In genomic region chr16:85888405-85889331, GRCh38 we compare ENCODE assay signal across 8 cellular contexts. TPM values are rescaled to one million over a fixed set of nuclear protein-coding genes. Genes with fewer than 3 reads are reported as not detected.
DNase-seq lines count a peak whose midpoint lies in the region; ATAC-seq and TF ChIP-seq lines count a peak whose summit lies in the region.

No MANE protein-coding gene starts in this region.

- H3K36me3 Mint-ChIP-seq in CD14-positive monocyte, result no peaks in the 10 kb centered on the region
- H3K36me3 Mint-ChIP-seq in T-helper 2 cell treated with Interferon-gamma antibody and Interleukin-4, amounts not matched to agents 5 μg/mL and 100 μg/mL, for 36 hours (ENCODE audit: low read depth), result no peaks in the 10 kb centered on the region

- H3K4me1 ChIP-seq in colonic mucosa, result peaks cover 4% of the 10 kb centered on the region

- H3K4me3 ChIP-seq in colonic mucosa, result no peak overlapping the region

- no peaks in the 10 kb centered on the region for H3K27me3 ChIP-seq in colonic mucosa

- peaks cover 11 to 13% (median 12%) of the 10 kb centered on the region in 3 donors for H3K27me3 Mint-ChIP-seq in CD14-positive monocyte (ENCODE audit: low read depth in 3 of 3)
- peaks cover 29% of the 10 kb centered on the region for H3K27me3 Mint-ChIP-seq in T-helper 2 cell treated with Interferon-gamma antibody and Interleukin-4, amounts not matched to agents 5 μg/mL and 100 μg/mL, for 36 hours (ENCODE audit: low read depth)

- H3K9me3 ChIP-seq in colonic mucosa, result no peaks in the 10 kb centered on the region

- peak; percentile 87 for ATAC-seq in GM19035 (IDR thresholded peaks at IDR 0.05; ENCODE audit: unreplicated experiment)
- ATAC-seq in HG03103 (IDR thresholded peaks at IDR 0.05; ENCODE audit: low read depth, unreplicated experiment), result peak; percentile 84

- no peak overlapping the region for H3K9ac ChIP-seq in colonic mucosa (ENCODE audit: low read depth in 2 of 2, low read length in 2 of 2)

- H3K36me3 ChIP-seq in colonic mucosa, result no peaks in the 10 kb centered on the region

- peaks cover 0 to 2% (median 0%) of the 10 kb centered on the region in 7 donors for H3K9me3 Mint-ChIP-seq in CD14-positive monocyte
- no peaks in the 10 kb centered on the region for H3K9me3 Mint-ChIP-seq in T-helper 2 cell treated with Interferon-gamma antibody and Interleukin-4, amounts not matched to agents 5 μg/mL and 100 μg/mL, for 36 hours

- peaks cover 30% of the 10 kb centered on the region for H3K4me1 Mint-ChIP-seq in CD14-positive monocyte
- H3K4me1 Mint-ChIP-seq in T-helper 2 cell treated with Interferon-gamma antibody and Interleukin-4, amounts not matched to agents 5 μg/mL and 100 μg/mL, for 36 hours (ENCODE audit: low read depth), result peaks cover 11% of the 10 kb centered on the region

- no peak for TF ChIP-seq CTCF in CD14-positive monocyte (IDR thresholded peaks at IDR 0.05)
- TF ChIP-seq CTCF in colonic mucosa (IDR thresholded peaks at IDR 0.05), result no peak

- intact Hi-C loops in CD14-positive monocyte (cut with micrococcal nuclease) (no loop called here), colonic mucosa (cut with DNase I) (no loop called here)

- H3K4me3 Mint-ChIP-seq in CD14-positive monocyte, result peak overlapping the region; percentile 20 to 39
- no peak overlapping the region for H3K4me3 Mint-ChIP-seq in T-helper 2 cell treated with Interferon-gamma antibody and Interleukin-4, amounts not matched to agents 5 μg/mL and 100 μg/mL, for 36 hours

- H3K27ac Mint-ChIP-seq in CD14-positive monocyte, result peak overlapping the region; percentile 81 to 94 (median 92)
- peak overlapping the region; percentile 8 for H3K27ac Mint-ChIP-seq in T-helper 2 cell treated with Interferon-gamma antibody and Interleukin-4, amounts not matched to agents 5 μg/mL and 100 μg/mL, for 36 hours

- H3K27ac ChIP-seq in colonic mucosa, result no peak overlapping the region

- DNase-seq in CD14-positive monocyte (ENCODE audit: low spot score) (peak; percentile 62), islet precursor cell (peak; percentile 58), anterior cingulate cortex (lab: John Stamatoyannopoulos, UW) (no peak), colonic mucosa (no peak), NCI-H146 (lab: John Stamatoyannopoulos, UW) (no peak)
- peak; percentile 66 for DNase-seq in T-helper 2 cell treated with Interferon-gamma antibody and Interleukin-4, amounts not matched to agents 5 μg/mL and 100 μg/mL, for 36 hours (ENCODE audit: low spot score)

RNA-seq across cellular contexts. Expression of gene IRF8, which starts 10.3 kb away (rescaled TPM):
- 100 to 1,000 TPM; 157 to 187 TPM for polyA plus RNA-seq in CD14-positive monocyte
- 10 to 100 TPM; 25.1 to 52.5 TPM for total RNA-seq in colonic mucosa

Comparison
In these comparisons a context has a peak if more than half of its experiments do, and no peak if none do; other contexts are left out.
1. DNase-seq: peak in CD14-positive monocyte (single experiment), T-helper 2 cell treated with Interferon-gamma antibody and Interleukin-4, amounts not matched to agents 5 μg/mL and 100 μg/mL, for 36 hours (single experiment) and islet precursor cell (single experiment); none in anterior cingulate cortex (0 of 58), colonic mucosa (single experiment) and NCI-H146 (single experiment).